In the genomic region with DNA sequence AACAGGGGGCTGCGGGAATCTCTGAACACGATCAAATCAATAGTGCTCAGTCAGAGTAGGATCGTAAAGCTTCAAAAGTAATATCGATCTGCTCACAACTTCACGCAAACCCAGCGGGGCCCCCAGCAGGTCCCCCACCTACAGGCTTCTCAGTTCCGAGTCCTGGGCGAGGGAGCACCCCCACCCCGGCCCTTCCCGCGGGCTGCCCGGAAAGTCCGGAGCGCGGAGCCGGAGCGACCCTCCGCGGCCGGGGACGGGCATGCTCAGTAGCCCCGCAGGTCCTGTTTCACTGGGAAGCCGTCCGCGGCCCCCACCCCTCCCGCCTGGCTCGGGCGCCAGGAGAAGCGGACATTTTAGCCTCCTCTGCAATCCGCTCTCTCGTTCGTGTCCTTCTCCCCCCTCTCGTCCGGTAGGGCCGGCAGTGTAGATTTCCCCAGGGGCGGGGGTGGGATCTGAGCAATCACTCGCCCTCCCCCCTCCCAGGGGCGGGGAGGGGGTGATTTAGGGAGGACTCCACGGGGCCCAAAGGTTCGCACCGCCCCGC, we compare ENCODE assay signal across 8 cellular contexts. TPM values are rescaled to one million over a fixed set of nuclear protein-coding genes. Genes with fewer than 3 reads are reported as not detected.
DNase-seq lines count a peak whose midpoint lies in the region; TF ChIP-seq lines count a peak whose summit lies in the region.

No MANE protein-coding gene starts in this region.

- no peak overlapping the region for H3K9ac ChIP-seq in iPS-15b (ENCODE audit: low read depth, low read length)

- no peaks in the 10 kb centered on the region for H3K36me3 Mint-ChIP-seq in HFFc6 (ENCODE audit: low read depth)
- H3K36me3 Mint-ChIP-seq in T-helper 2 cell treated with Interferon-gamma antibody and Interleukin-4, amounts not matched to agents 5 μg/mL and 100 μg/mL, for 36 hours (ENCODE audit: low read depth): no peaks in the 10 kb centered on the region

- H3K4me3 ChIP-seq in iPS-15b (ENCODE audit: low read depth, low read length) (peak overlapping the region; percentile 82), retinal pigment epithelial cell (ENCODE audit: low read length) (peak overlapping the region; percentile 80)

- in situ Hi-C loops in T47D (cut with HindIII; ENCODE audit: low pct_unique_long_range_greater_than_20kb, low sequenced_read_pairs): no loop called here

- peaks cover 16% of the 10 kb centered on the region for H3K27me3 ChIP-seq in iPS-15b (ENCODE audit: control insufficient read depth, insufficient read depth, low read length)

- peaks cover 5% of the 10 kb centered on the region for H3K27me3 Mint-ChIP-seq in HFFc6 (ENCODE audit: insufficient read depth)
- H3K27me3 Mint-ChIP-seq in T-helper 2 cell treated with Interferon-gamma antibody and Interleukin-4, amounts not matched to agents 5 μg/mL and 100 μg/mL, for 36 hours (ENCODE audit: low read depth): peaks cover 63% of the 10 kb centered on the region

- H3K4me1 Mint-ChIP-seq in HFFc6 (ENCODE audit: low read depth): peaks cover 32% of the 10 kb centered on the region
- H3K4me1 Mint-ChIP-seq in T-helper 2 cell treated with Interferon-gamma antibody and Interleukin-4, amounts not matched to agents 5 μg/mL and 100 μg/mL, for 36 hours (ENCODE audit: low read depth): peaks cover 12% of the 10 kb centered on the region

- H3K36me3 ChIP-seq in iPS-15b (ENCODE audit: control insufficient read depth, insufficient read depth, low read length): no peaks in the 10 kb centered on the region

- H3K4me1 ChIP-seq in iPS-15b (ENCODE audit: control insufficient read depth, insufficient read depth, low read length): peaks cover 29% of the 10 kb centered on the region

- peak; percentile 50 for TF ChIP-seq CTCF in HFFc6 (IDR thresholded peaks at IDR 0.05)
- no peak for TF ChIP-seq CTCF in retinal pigment epithelial cell (conservative IDR thresholded peaks at IDR 0.05; ENCODE audit: low read depth, low read length)

- H3K4me3 Mint-ChIP-seq in HFFc6: peak overlapping the region; percentile 96
- H3K4me3 Mint-ChIP-seq in T-helper 2 cell treated with Interferon-gamma antibody and Interleukin-4, amounts not matched to agents 5 μg/mL and 100 μg/mL, for 36 hours: peak overlapping the region; percentile 93

- H3K9me3 ChIP-seq in iPS-15b (ENCODE audit: control insufficient read depth, insufficient read depth, low read length): no peaks in the 10 kb centered on the region

- H3K9me3 Mint-ChIP-seq in HFFc6: no peaks in the 10 kb centered on the region
- H3K9me3 Mint-ChIP-seq in T-helper 2 cell treated with Interferon-gamma antibody and Interleukin-4, amounts not matched to agents 5 μg/mL and 100 μg/mL, for 36 hours: no peaks in the 10 kb centered on the region

- DNase-seq in EH (ENCODE audit: low read depth): peak; percentile 88
- DNase-seq in HFFc6: peak; percentile 80
- peak; percentile 87 for DNase-seq in NCI-H146 (lab: John Stamatoyannopoulos, UW)
- DNase-seq in T-helper 2 cell treated with Interferon-gamma antibody and Interleukin-4, amounts not matched to agents 5 μg/mL and 100 μg/mL, for 36 hours (ENCODE audit: low spot score): peak; percentile 50
- peak; percentile 82 to 88 for DNase-seq in T47D (ENCODE audit: low read depth in 1 of 2, low spot score in 1 of 2)
- DNase-seq in retinal pigment epithelial cell (ENCODE audit: low read depth): peak; percentile 49
- DNase-seq in NK-92 (lab: John Stamatoyannopoulos, UW; ENCODE audit: unreplicated experiment): no peak

- H3K27ac Mint-ChIP-seq in HFFc6: peak overlapping the region; percentile 99
- no peak overlapping the region for H3K27ac Mint-ChIP-seq in T-helper 2 cell treated with Interferon-gamma antibody and Interleukin-4, amounts not matched to agents 5 μg/mL and 100 μg/mL, for 36 hours

RNA-seq across cellular contexts. Expression of gene SPRED2, which starts 3.3 kb away (rescaled TPM):
- 10 to 100 TPM; 28.7 to 38.5 (median 33.3) TPM for total RNA-seq in HFFc6 (2021; fragmentation: NEBNext Ultra II Directional; extraction: Animal tissue kit (Norgen Biotek cat#: 25700))
